20 cellular contexts compared by ENCODE assay signal in the genomic region with DNA sequence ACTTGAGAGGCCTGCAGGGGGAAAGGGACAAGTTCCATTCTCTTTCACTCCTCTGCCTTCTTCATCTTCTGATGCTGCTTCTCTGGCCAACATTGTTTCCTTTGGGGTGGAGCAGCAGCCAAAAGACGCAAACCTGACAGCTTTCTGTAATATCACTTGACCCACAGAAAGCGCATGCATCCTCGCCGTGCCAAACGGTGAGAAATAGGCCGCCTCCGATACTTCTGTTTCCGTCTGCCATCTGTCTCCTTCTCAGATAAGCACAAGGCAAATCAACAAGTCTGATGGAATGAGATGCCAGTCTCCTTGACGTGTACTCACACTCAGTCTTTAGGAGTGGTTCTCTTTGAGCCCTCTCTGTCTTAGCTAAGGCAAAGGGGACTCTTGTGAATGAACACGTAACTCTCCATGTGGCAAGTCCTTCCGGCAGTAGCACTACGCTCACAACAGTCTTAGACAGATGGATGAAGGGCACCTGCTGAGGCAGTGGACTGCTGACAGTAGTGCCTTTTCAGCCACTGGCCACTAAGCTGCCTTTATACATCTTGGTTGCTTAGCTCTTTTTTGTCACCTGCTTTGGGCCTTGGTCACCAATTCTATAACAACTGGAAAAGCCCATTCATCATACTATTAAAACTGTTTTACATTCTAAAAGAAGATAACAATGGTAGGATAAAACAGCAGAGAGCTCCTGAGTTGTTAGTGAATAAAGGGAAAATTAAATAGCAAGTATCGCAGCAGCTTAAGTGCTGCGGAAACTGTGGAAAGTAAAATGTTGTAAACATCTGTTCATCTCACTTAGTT.
DNase-seq lines count a peak whose midpoint lies in the region; ATAC-seq and TF ChIP-seq lines count a peak whose summit lies in the region.
"Had no signal": no experiment of that assay in that cellular context is flagged by ENCODE, and none has a peak within 500 bp of the region (broad histone marks: within the 10 kb centered on the region; RNA-seq: fewer than 3 reads in every experiment).

No MANE protein-coding gene starts in this region.

- H3K4me2 ChIP-seq in IMR-90 (ENCODE audit: low read depth, low read length), result no peak overlapping the region
- H3K4me2 ChIP-seq: A549 had no signal

- H3K18ac ChIP-seq in IMR-90 (ENCODE audit: low read depth, low read length), result no peak overlapping the region

- H2BK15ac ChIP-seq in IMR-90 (ENCODE audit: low read depth, low read length), result no peak overlapping the region

- TF ChIP-seq CTCF in IMR-90 (conservative IDR thresholded peaks at IDR 0.05; ENCODE audit: low read depth, low read length) (no peak), WTC11 (IDR thresholded peaks at IDR 0.05) (no peak)

- BruUV-seq in IMR-90 (replicated peaks; lab: Mats Ljungman, UMichigan), result no TSS peak

- H2AK9ac ChIP-seq in IMR-90 (replicated peaks; ENCODE audit: low read depth, low read length, poor library complexity), result no peak overlapping the region

- H3K9ac ChIP-seq in IMR-90 (ENCODE audit: low read depth, low read length), result no peak overlapping the region

- 96% methylated on average over 5 of the region's 14 CpGs; no CpG with 5 or more reads in 1 of the 2 experiments for WGBS in IMR-90 (ENCODE audit: extremely low coverage in 2 of 2, insufficient read length in 1 of 2), 2 experiments

- dilution Hi-C loops in IMR-90 (cut with HindIII; ENCODE audit: low sequenced_read_pairs, unreplicated experiment), result no loop called here

- DNase-seq in G401 (ENCODE audit: low spot score) (peak; percentile 94), IMR-90 (no peak), WTC11 (ENCODE audit: low spot score) (no peak), erythroblast (lab: John Stamatoyannopoulos, UW) (peak; percentile 28 to 49), AG20443 (ENCODE audit: low spot score) (no peak), COLO829 (ENCODE audit: low spot score) (no peak), NCI-H1694 (lab: John Stamatoyannopoulos, UW) (no peak)
- DNase-seq in activated T-cell treated with anti-CD3 and anti-CD28 coated beads, Interleukin-2, amount 50 U/mL, for 72 hours, result no peak
- DNase-seq: Caco-2; CD4-positive, alpha-beta T cell; DMS153; Kasumi-1; NCI-H1417; NCI-H187 treated with DMSO at 0.1 percent for 48 hours; NCI-H2107; NCI-H2227 treated with DMSO at 0.1 percent for 48 hours; NCI-H510A; NCI-H774; SJCRH30 had no signal

- ATAC-seq in IMR-90 (ENCODE audit: low read depth) (no peak), WTC11 (no peak)
- no peak for ATAC-seq in activated T-cell treated with anti-CD3 and anti-CD28 coated beads, Interleukin-2, amount 50 U/mL, for 72 hours (replicated peaks in 1 of 2)
- ATAC-seq: A549 had no signal

- no peak overlapping the region for H2AK5ac ChIP-seq in IMR-90 (ENCODE audit: low read depth, low read length)

- H3K9me3 ChIP-seq in IMR-90 (ENCODE audit: control insufficient read depth, insufficient read depth, low read length), result no peaks in the 10 kb centered on the region
- H3K9me3 ChIP-seq: A549, Caco-2, SJCRH30 had no signal

- H3K9me3 Mint-ChIP-seq in WTC11, result no peaks in the 10 kb centered on the region
- no peaks in the 10 kb centered on the region for H3K9me3 Mint-ChIP-seq in activated T-cell treated with anti-CD3 and anti-CD28 coated beads, Interleukin-2, amount 50 U/mL, for 72 hours
- H3K9me3 Mint-ChIP-seq: CD4-positive, alpha-beta T cell had no signal

- no peak overlapping the region for H3K27ac ChIP-seq in IMR-90 (ENCODE audit: insufficient read depth, low read length)
- H3K27ac ChIP-seq: A549, SJCRH30 had no signal

- H2BK20ac ChIP-seq in IMR-90 (ENCODE audit: low read depth, low read length), result no peak overlapping the region

- no peak overlapping the region for H4K91ac ChIP-seq in IMR-90 (ENCODE audit: insufficient read depth, low read depth, low read length)

- peaks cover 0 to 3% of the 10 kb centered on the region in 2 experiments; a peak in 1 of 4 replicates for H3K79me1 ChIP-seq in IMR-90 (ENCODE audit: low read depth in 1 of 2, low read length in 2 of 2)

- no peak overlapping the region for H4K8ac ChIP-seq in IMR-90 (ENCODE audit: low read depth in 2 of 2, low read length in 2 of 2)

- CTCF ChIA-PET in IMR-90 (lab: Yijun Ruan, JAX), result no interaction called here
- CTCF ChIA-PET in WTC11 (lab: Charles Lee), result interaction anchor here (1.1 to 1.3 kb wide), 2 partner anchors 263 to 287 kb away, joined by 3 to 4 read pairs; no protein-coding TSS in a partner anchor

- H3K27me3 ChIP-seq in IMR-90 (ENCODE audit: control insufficient read depth, insufficient read depth, low read length), result no peaks in the 10 kb centered on the region
- H3K27me3 ChIP-seq: SJCRH30 had no signal

- POLR2A ChIA-PET in IMR-90 (lab: Charles Lee; ENCODE audit: unreplicated experiment) (interaction anchor here (0.6 kb wide), 1 partner anchor 12 kb away, joined by 3 read pairs; no protein-coding TSS in a partner anchor), WTC11 (lab: Charles Lee) (interaction anchor here (0.6 kb wide), 1 partner anchor 11 kb away, joined by 4 read pairs; no protein-coding TSS in a partner anchor)

- no peak for TF ChIP-seq RAD21 in IMR-90 (IDR thresholded peaks at IDR 0.05; ENCODE audit: low read length)

- H3K23ac ChIP-seq in IMR-90 (ENCODE audit: low read depth, low read length), result 0 out of 2 replicates have a peak overlapping the region, but pooled peaks have one; percentile 14

- H3K14ac ChIP-seq in IMR-90 (replicated peaks; ENCODE audit: low read depth, low read length), result no peak overlapping the region

- no peak overlapping the region for H3K4me3 ChIP-seq in IMR-90 (ENCODE audit: insufficient read depth, low read depth, low read length)
- H3K4me3 ChIP-seq: A549, SJCRH30 had no signal

- no peak overlapping the region for H2BK5ac ChIP-seq in IMR-90 (ENCODE audit: low read depth, low read length, poor library complexity, severe bottlenecking)

- no peak overlapping the region for H2AFZ ChIP-seq in IMR-90 (replicated peaks; ENCODE audit: low read length, poor library complexity)

- 0 out of 2 replicates have a peak overlapping the region, but pooled peaks have one; percentile 39 for H3K27ac Mint-ChIP-seq in WTC11
- no peak overlapping the region for H3K27ac Mint-ChIP-seq in activated T-cell treated with anti-CD3 and anti-CD28 coated beads, Interleukin-2, amount 50 U/mL, for 72 hours
- H3K27ac Mint-ChIP-seq: CD4-positive, alpha-beta T cell had no signal

- in situ Hi-C loops in G401 (cut with HindIII; ENCODE audit: low sequenced_read_pairs) (no loop called here), IMR-90 (cut with MboI; ENCODE audit: low sequenced_read_pairs) (no loop called here)

- no peaks in the 10 kb centered on the region for H4K20me1 ChIP-seq in IMR-90 (ENCODE audit: insufficient read depth, low read length)

- 0 out of 2 replicates have a peak, but pooled peaks cover 2% of the 10 kb centered on the region for H3K9me1 ChIP-seq in IMR-90 (ENCODE audit: insufficient read depth, low read length)

- H3K4me1 ChIP-seq in IMR-90 (ENCODE audit: control insufficient read depth, insufficient read depth, low read length), result no peaks in the 10 kb centered on the region
- H3K4me1 ChIP-seq: A549, Caco-2, SJCRH30 had no signal

- no peak overlapping the region for H3K4me3 Mint-ChIP-seq in WTC11
- H3K4me3 Mint-ChIP-seq in activated T-cell treated with anti-CD3 and anti-CD28 coated beads, Interleukin-2, amount 50 U/mL, for 72 hours, result no peak overlapping the region
- H3K4me3 Mint-ChIP-seq: CD4-positive, alpha-beta T cell had no signal

- H4K5ac ChIP-seq in IMR-90 (ENCODE audit: low read depth, low read length), result no peak overlapping the region

- no peak overlapping the region for H3K4ac ChIP-seq in IMR-90 (ENCODE audit: low read depth, low read length)

- H3K36me3 Mint-ChIP-seq in WTC11, result no peaks in the 10 kb centered on the region
- peaks cover 0 to 2% of the 10 kb centered on the region in 2 donors for H3K36me3 Mint-ChIP-seq in activated T-cell treated with anti-CD3 and anti-CD28 coated beads, Interleukin-2, amount 50 U/mL, for 72 hours (ENCODE audit: insufficient read depth in 2 of 2)

- H2BK120ac ChIP-seq in IMR-90 (ENCODE audit: low read depth, low read length), result no peak overlapping the region

- no peak for TF ChIP-seq POLR2A in IMR-90 (IDR thresholded peaks at IDR 0.05; ENCODE audit: low read depth, low read length)
- no peak for TF ChIP-seq POLR2A in erythroblast (IDR thresholded peaks at IDR 0.05; ENCODE audit: low read length)

- H3K36me3 ChIP-seq in IMR-90 (ENCODE audit: control insufficient read depth, insufficient read depth, low read length), result peaks cover 3% of the 10 kb centered on the region

- peaks cover 17% of the 10 kb centered on the region for H3K4me1 Mint-ChIP-seq in WTC11
- no peaks in the 10 kb centered on the region for H3K4me1 Mint-ChIP-seq in activated T-cell treated with anti-CD3 and anti-CD28 coated beads, Interleukin-2, amount 50 U/mL, for 72 hours (ENCODE audit: low read depth)

- intact Hi-C loops in IMR-90 (cut with micrococcal nuclease), result no loop called here

- no peaks in the 10 kb centered on the region for H3K27me3 Mint-ChIP-seq in WTC11 (ENCODE audit: low read depth)
- no peaks in the 10 kb centered on the region for H3K27me3 Mint-ChIP-seq in activated T-cell treated with anti-CD3 and anti-CD28 coated beads, Interleukin-2, amount 50 U/mL, for 72 hours (ENCODE audit: low read depth)
- H3K27me3 Mint-ChIP-seq: CD4-positive, alpha-beta T cell had no signal

- H3K56ac ChIP-seq in IMR-90 (ENCODE audit: extremely low read depth, insufficient read depth, low read length), result no peak overlapping the region

TF ChIP-seq in IMR-90, 13 proteins besides CTCF, POLR2A, EP300 and RAD21:
- TF ChIP-seq FOS (IDR thresholded peaks at IDR 0.05; ENCODE audit: low read depth, low read length) (no peak), MXI1 (IDR thresholded peaks at IDR 0.05; ENCODE audit: borderline replicate concordance, low read depth, low read length) (no peak)

TF ChIP-seq in WTC11, 78 proteins besides CTCF, POLR2A, EP300 and RAD21 (continues in another document):
- TF ChIP-seq, protein P1, sequence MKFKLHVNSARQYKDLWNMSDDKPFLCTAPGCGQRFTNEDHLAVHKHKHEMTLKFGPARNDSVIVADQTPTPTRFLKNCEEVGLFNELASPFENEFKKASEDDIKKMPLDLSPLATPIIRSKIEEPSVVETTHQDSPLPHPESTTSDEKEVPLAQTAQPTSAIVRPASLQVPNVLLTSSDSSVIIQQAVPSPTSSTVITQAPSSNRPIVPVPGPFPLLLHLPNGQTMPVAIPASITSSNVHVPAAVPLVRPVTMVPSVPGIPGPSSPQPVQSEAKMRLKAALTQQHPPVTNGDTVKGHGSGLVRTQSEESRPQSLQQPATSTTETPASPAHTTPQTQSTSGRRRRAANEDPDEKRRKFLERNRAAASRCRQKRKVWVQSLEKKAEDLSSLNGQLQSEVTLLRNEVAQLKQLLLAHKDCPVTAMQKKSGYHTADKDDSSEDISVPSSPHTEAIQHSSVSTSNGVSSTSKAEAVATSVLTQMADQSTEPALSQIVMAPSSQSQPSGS (CRISPR knock-in tag; IDR thresholded peaks at IDR 0.05; ENCODE audit: borderline replicate concordance, low read depth), result no peak
- TF ChIP-seq CBFB (CRISPR knock-in tag; IDR thresholded peaks at IDR 0.05; ENCODE audit: low read depth), result no peak
- TF ChIP-seq MXD4 (CRISPR knock-in tag; IDR thresholded peaks at IDR 0.05; ENCODE audit: borderline replicate concordance), result no peak

Comparison
In these comparisons a context has a peak if more than half of its experiments do, and no peak if none do; other contexts are left out.
1. DNase-seq: peak in G401 (single experiment) and erythroblast (2 of 2); none in IMR-90 (single experiment), WTC11 (single experiment), AG20443 (single experiment), COLO829 (single experiment), activated T-cell treated with anti-CD3 and anti-CD28 coated beads, Interleukin-2, amount 50 U/mL, for 72 hours (0 of 2) and NCI-H1694 (single experiment).